Comparison of ENCODE assay signal across 8 cellular contexts in genomic region chr15:44728576-44729393, GRCh38. TPM values are rescaled to one million over a fixed set of nuclear protein-coding genes. Genes with fewer than 3 reads are reported as not detected.
A peak's percentile ranks its signal among the peaks of the same experiment; 100 is the strongest.
DNase-seq lines count a peak whose midpoint lies in the region; ATAC-seq and TF ChIP-seq lines count a peak whose summit lies in the region.

No MANE protein-coding gene starts in this region.

- TF ChIP-seq CTCF in CD14-positive monocyte (IDR thresholded peaks at IDR 0.05) = no peak

- peaks cover 0 to 3% (median 0%) of the 10 kb centered on the region in 7 donors for H3K9me3 Mint-ChIP-seq in CD14-positive monocyte
- H3K9me3 Mint-ChIP-seq in dendritic cell treated with granulocyte-macrophage colony-stimulating factor and Interleukin-4, amounts not matched to agents 40 ng/mL and 50 ng/mL, for 4 days = no peaks in the 10 kb centered on the region

- H3K36me3 Mint-ChIP-seq in CD14-positive monocyte = peaks cover 8 to 16% of the 10 kb centered on the region in 2 donors
- peaks cover 28% of the 10 kb centered on the region for H3K36me3 Mint-ChIP-seq in dendritic cell treated with granulocyte-macrophage colony-stimulating factor and Interleukin-4, amounts not matched to agents 40 ng/mL and 50 ng/mL, for 4 days (ENCODE audit: low read depth)

- intact Hi-C loops in CD14-positive monocyte (cut with micrococcal nuclease) = loop anchor here (2.0 to 10.0 kb wide), 3 partner anchors 16 to 726 kb away; partner anchors contain the start of genes B2M (in 1 of the 2) and PATL2 (in 1 of the 2)
- intact Hi-C loops in dendritic cell treated with granulocyte-macrophage colony-stimulating factor and Interleukin-4, amounts not matched to agents 40 ng/mL and 50 ng/mL, for 4 days (cut with micrococcal nuclease) = loop anchor here (1.0 to 2.0 kb wide), 2 partner anchors 17 to 192 kb away; partner anchors contain the start of genes B2M, EIF3J and PATL2

- ATAC-seq in GM19397 (IDR thresholded peaks at IDR 0.05; ENCODE audit: unreplicated experiment) (peak; percentile 78), HG03565 (IDR thresholded peaks at IDR 0.05; ENCODE audit: unreplicated experiment) (peak; percentile 69), left lobe of liver (peak; percentile 96)

- peaks cover 63% of the 10 kb centered on the region for H3K4me1 Mint-ChIP-seq in CD14-positive monocyte
- H3K4me1 Mint-ChIP-seq in dendritic cell treated with granulocyte-macrophage colony-stimulating factor and Interleukin-4, amounts not matched to agents 40 ng/mL and 50 ng/mL, for 4 days (ENCODE audit: low read depth) = peaks cover 59% of the 10 kb centered on the region

- DNase-seq in CD14-positive monocyte (ENCODE audit: low spot score) = peak; percentile 97
- peak; percentile 86 for DNase-seq in NCI-H748 treated with DMSO at 0.1 percent for 48 hours (lab: John Stamatoyannopoulos, UW)
- peak; percentile 96 to 97 for DNase-seq in activated CD4-positive, alpha-beta T cell treated with anti-CD3 and anti-CD28 coated beads, Interleukin-2, amount 50 U/mL, for 4 hours
- DNase-seq in left lobe of liver (ENCODE audit: low spot score) = peak; percentile 97
- DNase-seq in stimulated activated CD4-positive, alpha-beta T cell treated with anti-CD3 and anti-CD28 coated beads, Interleukin-2, amount 100 ng/mL, for 24 hours = peak; percentile 91 to 92

- peak overlapping the region; percentile 99 to 100 (median 100) for H3K27ac Mint-ChIP-seq in CD14-positive monocyte
- H3K27ac Mint-ChIP-seq in dendritic cell treated with granulocyte-macrophage colony-stimulating factor and Interleukin-4, amounts not matched to agents 40 ng/mL and 50 ng/mL, for 4 days = peak overlapping the region; percentile 98

- H3K27me3 Mint-ChIP-seq in CD14-positive monocyte (ENCODE audit: low read depth in 3 of 3) = peaks cover 0 to 7% (median 0%) of the 10 kb centered on the region in 3 donors
- no peaks in the 10 kb centered on the region for H3K27me3 Mint-ChIP-seq in dendritic cell treated with granulocyte-macrophage colony-stimulating factor and Interleukin-4, amounts not matched to agents 40 ng/mL and 50 ng/mL, for 4 days

- H3K4me3 Mint-ChIP-seq in CD14-positive monocyte = peak overlapping the region; percentile 96 to 98
- H3K4me3 Mint-ChIP-seq in dendritic cell treated with granulocyte-macrophage colony-stimulating factor and Interleukin-4, amounts not matched to agents 40 ng/mL and 50 ng/mL, for 4 days = peak overlapping the region; percentile 99

RNA-seq across cellular contexts. Expression of gene TRIM69, which starts 7.5 kb away (rescaled TPM):
- polyA plus RNA-seq in CD14-positive monocyte = 10 to 100 TPM; 15.8 to 18.2 TPM
- 5.2 TPM for total RNA-seq in left lobe of liver

RNA-seq across cellular contexts. Expression of gene B2M, which starts 17.5 kb away (rescaled TPM):
- over 10,000 TPM; 28,259 to 28,278 TPM for polyA plus RNA-seq in CD14-positive monocyte
- total RNA-seq in left lobe of liver = 809 TPM

RNA-seq across cellular contexts. Expression of gene PATL2, which starts 17.7 kb away (rescaled TPM):
- polyA plus RNA-seq in CD14-positive monocyte = 1 to 10 TPM; 1.8 to 1.9 TPM
- total RNA-seq in left lobe of liver = 0.58 TPM

Comparison
In these comparisons a context has a peak if more than half of its experiments do, and no peak if none do; other contexts are left out.
1. Peak in every context shown above with its lines: DNase-seq and ATAC-seq.